15 cellular contexts compared by ENCODE assay signal in the genomic region with DNA sequence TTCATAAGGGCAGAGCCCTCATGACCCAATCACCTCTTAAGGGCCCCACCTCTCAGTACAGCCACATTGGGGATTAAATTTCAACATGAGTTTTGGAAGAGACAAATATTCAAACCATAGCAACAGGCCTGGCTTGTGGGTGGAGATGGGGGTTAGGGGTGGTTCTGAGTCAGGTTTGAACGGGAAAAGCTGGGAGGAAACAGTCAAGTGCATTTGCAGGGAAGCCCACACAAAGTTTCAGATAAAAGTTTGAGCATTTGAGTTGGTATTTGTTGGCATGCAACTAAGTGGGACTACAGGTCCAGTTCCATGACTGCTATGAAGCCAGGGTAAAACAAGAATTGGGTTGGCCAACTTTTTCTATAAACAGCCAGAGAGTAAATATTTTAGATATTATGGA. TPM values are rescaled to one million over a fixed set of nuclear protein-coding genes. Genes with fewer than 3 reads are reported as not detected.
"Had no signal": no experiment of that assay in that cellular context is flagged by ENCODE, and none has a peak within 500 bp of the region (broad histone marks: within the 10 kb centered on the region; RNA-seq: fewer than 3 reads in every experiment).

No MANE protein-coding gene starts in this region.

- H3K4me3 Mint-ChIP-seq: activated CD4-positive, alpha-beta memory T cell treated with anti-CD3 and anti-CD28 coated beads, Interleukin-2, amount 10 ng/mL, durations not matched to agents 7 days and 5 days; activated T-cell treated with anti-CD3 and anti-CD28 coated beads, Interleukin-2, amount 50 U/mL, for 4 hours; neural progenitor cell; T-helper 1 cell treated with Interleukin-12 subunit alpha and Interleukin-12 subunit beta and Interleukin-4 antibody, amounts not matched to agents 30 μg/mL and 1 μg/mL, for 36 hours had no signal

- H3K36me3 Mint-ChIP-seq: neural progenitor cell had no signal

- H3K4me2 ChIP-seq: neural progenitor cell had no signal

- ATAC-seq: activated T-cell treated with anti-CD3 and anti-CD28 coated beads, Interleukin-2, amount 50 U/mL, for 4 hours; gastrocnemius medialis; heart left ventricle; left lobe of liver had no signal

- H3K27me3 ChIP-seq: neural progenitor cell had no signal

- H3K4me1 Mint-ChIP-seq: activated CD4-positive, alpha-beta memory T cell treated with anti-CD3 and anti-CD28 coated beads, Interleukin-2, amount 10 ng/mL, durations not matched to agents 7 days and 5 days had no signal

- H3K79me2 ChIP-seq: parathyroid adenoma had no signal

- H3K27ac ChIP-seq: adrenal gland, gastrocnemius medialis, heart left ventricle, neural progenitor cell, parathyroid adenoma had no signal

- H3K9me3 Mint-ChIP-seq: activated CD4-positive, alpha-beta memory T cell treated with anti-CD3 and anti-CD28 coated beads, Interleukin-2, amount 10 ng/mL, durations not matched to agents 7 days and 5 days; activated T-cell treated with anti-CD3 and anti-CD28 coated beads, Interleukin-2, amount 50 U/mL, for 4 hours; neural progenitor cell; T-helper 1 cell treated with Interleukin-12 subunit alpha and Interleukin-12 subunit beta and Interleukin-4 antibody, amounts not matched to agents 30 μg/mL and 1 μg/mL, for 36 hours had no signal

- DNase-seq: activated CD4-positive, alpha-beta memory T cell treated with anti-CD3 and anti-CD28 coated beads, Interleukin-2, amount 10 ng/mL, durations not matched to agents 7 days and 5 days; activated CD4-positive, alpha-beta T cell treated with anti-CD3 and anti-CD28 coated beads for 4 hours; activated effector memory CD4-positive, alpha-beta T cell treated with Interleukin-2 at 50 U/mL for 16 hours; activated naive CD4-positive, alpha-beta T cell treated with anti-CD3 and anti-CD28 coated beads, Interleukin-2, amount 50 U/mL, for 16 hours; activated T-cell treated with anti-CD3 and anti-CD28 coated beads, Interleukin-2, amount 50 U/mL, for 4 hours; adrenal gland; gastrocnemius medialis; heart left ventricle; stimulated activated CD4-positive, alpha-beta T cell treated with anti-CD3 and anti-CD28 coated beads, Interleukin-12 subunit alpha, Interleukin-12 subunit beta, amount 100 ng/mL, for 4 hours; stimulated activated CD4-positive, alpha-beta T cell treated with anti-CD3 and anti-CD28 coated beads, Interleukin-2, amount 100 ng/mL, for 24 hours had no signal

- H2AFZ ChIP-seq: neural progenitor cell, parathyroid adenoma had no signal

- H3K4me3 ChIP-seq: adrenal gland, gastrocnemius medialis, heart left ventricle, neural progenitor cell had no signal

- H3K36me3 ChIP-seq: adrenal gland, gastrocnemius medialis, heart left ventricle, neural progenitor cell had no signal

- H3K27ac Mint-ChIP-seq: activated CD4-positive, alpha-beta memory T cell treated with anti-CD3 and anti-CD28 coated beads, Interleukin-2, amount 10 ng/mL, durations not matched to agents 7 days and 5 days; neural progenitor cell; T-helper 1 cell treated with Interleukin-12 subunit alpha and Interleukin-12 subunit beta and Interleukin-4 antibody, amounts not matched to agents 30 μg/mL and 1 μg/mL, for 36 hours had no signal

- H3K4me1 ChIP-seq: adrenal gland, gastrocnemius medialis, neural progenitor cell, parathyroid adenoma had no signal

- H3K9me3 ChIP-seq: adrenal gland, gastrocnemius medialis had no signal

RNA-seq across cellular contexts. Expression of gene PADI2, which starts 21.0 kb away (rescaled TPM):
- total RNA-seq: activated CD4-positive, alpha-beta memory T cell treated with anti-CD3 and anti-CD28 coated beads, Interleukin-2, amount 10 ng/mL, durations not matched to agents 7 days and 5 days; fibroblast of lung had no signal
